ENCODE assay signal across 8 cellular contexts in the genomic region with DNA sequence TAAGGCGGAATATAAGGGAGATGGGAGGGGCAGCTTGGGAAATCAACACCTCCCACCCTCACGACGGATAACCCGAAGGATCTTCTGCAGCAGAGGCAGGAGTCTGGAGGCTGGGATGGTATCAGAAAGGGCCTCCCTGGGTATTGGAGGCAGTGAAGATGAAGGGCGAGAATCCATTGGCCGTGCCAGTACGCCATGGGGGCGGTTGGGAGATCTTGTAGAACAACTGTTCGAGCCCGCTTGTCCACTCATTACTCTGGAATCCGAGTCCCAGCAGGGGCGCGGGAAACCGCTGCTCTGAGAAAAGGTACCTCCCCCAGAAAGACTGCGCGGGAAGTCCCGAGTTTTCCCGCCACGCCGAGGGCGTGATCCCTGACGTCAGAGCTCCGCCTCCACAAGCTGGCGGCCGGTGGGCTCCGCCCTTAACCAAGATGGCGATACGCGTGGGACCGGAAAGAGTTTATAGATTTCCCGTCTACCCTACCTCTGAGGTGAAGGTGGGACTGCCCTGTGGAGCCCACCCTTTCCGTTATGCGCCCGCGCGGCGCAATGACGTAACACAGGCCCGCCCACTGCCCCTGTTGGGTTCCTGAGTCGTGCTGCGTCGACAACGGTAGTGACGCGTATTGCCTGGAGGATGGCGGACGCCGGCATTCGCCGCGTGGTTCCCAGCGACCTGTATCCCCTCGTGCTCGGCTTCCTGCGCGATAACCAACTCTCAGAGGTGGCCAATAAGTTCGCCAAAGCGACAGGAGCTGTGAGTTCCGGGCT. TPM values are rescaled to one million over a fixed set of nuclear protein-coding genes. Genes with fewer than 3 reads are reported as not detected.
DNase-seq lines count a peak whose midpoint lies in the region; ATAC-seq and TF ChIP-seq lines count a peak whose summit lies in the region.

Gene NOLC1 (plus strand): TSS at position 616 of the 771 bp plus-strand sequence. CDS start 22 bp downstream, at position 638.

- peak; percentile 95 for DNase-seq in AG09309 (ENCODE audit: low read depth)
- DNase-seq in NCI-H446 (lab: John Stamatoyannopoulos, UW), result peak; percentile 87 to 96
- peak; percentile 100 for DNase-seq in activated CD4-positive, CD25-positive, alpha-beta regulatory T cell treated with anti-CD3 and anti-CD28 coated beads, Interleukin-2, amount 50 U/mL, for 16 hours (ENCODE audit: low read depth, low spot score)
- DNase-seq in central memory CD8-positive, alpha-beta T cell (ENCODE audit: low spot score in 2 of 2), result peak; percentile 99 to 100
- peak; percentile 98 for DNase-seq in inferior parietal cortex (ENCODE audit: extremely low spot score)
- peak; percentile 100 for DNase-seq in spleen

- ATAC-seq in GM19025 (IDR thresholded peaks at IDR 0.05; ENCODE audit: low read depth, unreplicated experiment), result peak; percentile 91
- peak; percentile 90 for ATAC-seq in HG03342 (IDR thresholded peaks at IDR 0.05; ENCODE audit: unreplicated experiment)
- peak; percentile 97 for ATAC-seq in central memory CD8-positive, alpha-beta T cell (replicated peaks; ENCODE audit: extremely low read depth, poor library complexity, severe bottlenecking)

- WGBS in spleen, 5 donors, result 7 to 11% (median 7%) methylated on average over 50 to 59 of the region's 59 CpGs

- peaks cover 0 to 66% (median 40%) of the 10 kb centered on the region in 6 donors for H3K36me3 ChIP-seq in spleen

- intact Hi-C loops in spleen (cut with DNase I; ENCODE audit: low total_unique reads), result no loop called here

- peak within 1 kb of the TSS; percentile 95 for H3K27ac Mint-ChIP-seq in central memory CD8-positive, alpha-beta T cell (ENCODE audit: low read depth)

- H3K36me3 Mint-ChIP-seq in central memory CD8-positive, alpha-beta T cell (ENCODE audit: insufficient read depth), result peaks cover 35% of the 10 kb centered on the region

- TF ChIP-seq CTCF in AG09309 (IDR thresholded peaks at IDR 0.05; ENCODE audit: control insufficient read depth, insufficient read depth, low read depth, low read length, missing control alignments) (no peak), spleen (IDR thresholded peaks at IDR 0.05 in 8 of 11, conservative IDR thresholded peaks at IDR 0.05 in 3 of 11) (peak in 3 of 11 experiments; percentile 22 to 32 (median 26))

- no peaks in the 10 kb centered on the region for H3K9me3 ChIP-seq in spleen

- H3K4me3 ChIP-seq in AG09309 (ENCODE audit: control insufficient read depth, low read depth, low read length), result peak within 1 kb of the TSS; percentile 92
- H3K4me3 ChIP-seq in spleen, result peak within 1 kb of the TSS; percentile 73 to 97 (median 86)

- peak within 1 kb of the TSS; percentile 74 to 95 (median 88) for H3K27ac ChIP-seq in spleen

- no peaks in the 10 kb centered on the region for H3K27me3 ChIP-seq in spleen (replicated peaks in 1 of 7)

- H3K4me1 ChIP-seq in spleen, result peaks cover 12 to 56% (median 34%) of the 10 kb centered on the region in 6 donors

- peak in 2 of 3 donors; percentile 78 to 91 for TF ChIP-seq POLR2A in spleen (IDR thresholded peaks at IDR 0.05)

- peaks cover 35% of the 10 kb centered on the region for H3K4me1 Mint-ChIP-seq in central memory CD8-positive, alpha-beta T cell

- no peaks in the 10 kb centered on the region for H3K9me3 Mint-ChIP-seq in central memory CD8-positive, alpha-beta T cell

- peak within 1 kb of the TSS; percentile 90 for H3K4me3 Mint-ChIP-seq in central memory CD8-positive, alpha-beta T cell

- no peaks in the 10 kb centered on the region for H3K27me3 Mint-ChIP-seq in central memory CD8-positive, alpha-beta T cell

RNA-seq across cellular contexts. Expression of gene NOLC1, which starts in this region (rescaled TPM):
- 10 to 100 TPM; 37.2 to 60.0 (median 42.3) TPM for total RNA-seq in spleen
- 10 to 100 TPM; 24.6 to 36.1 (median 34.8) TPM for polyA plus RNA-seq in spleen

Comparison
In these comparisons a context has a peak if more than half of its experiments do, and no peak if none do; other contexts are left out.
1. Peak in every context shown above with its lines: DNase-seq, ATAC-seq, H3K4me3 ChIP-seq and H3K27ac ChIP-seq.